1 cellular context compared by ENCODE assay signal in the genomic region with DNA sequence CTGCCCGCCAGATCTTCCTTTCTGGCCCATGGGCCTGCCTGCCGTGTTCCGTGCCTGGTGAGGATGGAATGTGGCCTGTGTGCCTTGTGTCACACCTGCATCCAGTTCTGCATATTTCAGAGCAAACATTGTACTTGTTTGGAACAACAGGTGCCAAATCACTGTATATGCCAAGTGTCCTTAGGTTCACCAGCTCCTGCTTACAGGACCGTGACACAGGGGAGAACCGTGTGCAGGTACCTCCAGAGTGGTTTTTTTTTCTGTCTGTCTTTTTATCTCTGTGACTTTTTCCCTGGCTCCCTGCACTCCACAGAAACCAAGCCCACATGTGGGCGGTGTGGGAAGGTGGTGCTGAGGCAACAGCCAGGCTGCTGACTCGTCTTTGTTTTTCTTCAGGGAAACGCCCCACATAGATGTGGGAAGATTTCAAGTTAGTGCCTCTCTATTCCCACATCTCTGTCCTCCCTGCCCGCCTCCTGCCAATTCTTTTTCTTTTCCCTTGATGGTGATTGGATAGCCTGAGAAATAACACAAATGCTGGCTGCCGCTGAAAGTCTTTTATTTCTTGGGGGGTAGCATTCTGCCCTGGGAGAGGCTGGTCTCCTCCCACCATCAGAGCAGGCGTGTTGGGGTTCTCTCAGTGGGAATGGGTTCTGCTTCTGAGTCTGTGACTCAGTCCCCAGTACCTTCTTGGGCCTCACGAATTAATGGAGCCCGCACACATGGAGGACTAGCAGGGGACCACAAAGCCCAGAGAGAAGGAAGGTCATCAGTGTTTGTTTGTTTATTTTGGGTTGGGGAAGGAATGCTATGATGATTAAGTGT.
TF ChIP-seq lines count a peak whose summit lies in the region.

No MANE protein-coding gene starts in this region.

TF ChIP-seq in H1, 55 proteins besides CTCF, POLR2A, EP300 and RAD21:
- TF ChIP-seq MAX (IDR thresholded peaks at IDR 0.05) (no peak), POU5F1 (IDR thresholded peaks at IDR 0.05; ENCODE audit: low read depth, low read length) (no peak), HDAC2 (IDR thresholded peaks at IDR 0.05; ENCODE audit: borderline replicate concordance in 1 of 2, low read depth in 2 of 2, low read length in 2 of 2) (no peak), HDAC6 (IDR thresholded peaks at IDR 0.05; ENCODE audit: low read depth, low read length) (no peak), GABPA (IDR thresholded peaks at IDR 0.05; ENCODE audit: borderline replicate concordance, insufficient read depth, low read length) (no peak), KDM5A (IDR thresholded peaks at IDR 0.05; ENCODE audit: low read length) (no peak), E2F6 (IDR thresholded peaks at IDR 0.05) (no peak), CHD1 (IDR thresholded peaks at IDR 0.05; ENCODE audit: low read depth, low read length) (no peak), BCL11A (IDR thresholded peaks at IDR 0.05; ENCODE audit: low read depth in 2 of 2, low read length in 2 of 2) (no peak), ATF2 (IDR thresholded peaks at IDR 0.05; ENCODE audit: low read length) (no peak), PHF8 (conservative IDR thresholded peaks at IDR 0.05; ENCODE audit: low read depth, low read length) (no peak), CBX8 (IDR thresholded peaks at IDR 0.05; ENCODE audit: borderline replicate concordance, low read depth, low read length) (no peak), KDM4A (IDR thresholded peaks at IDR 0.05; ENCODE audit: low read depth, low read length, severe bottlenecking) (no peak), SAP30 (IDR thresholded peaks at IDR 0.05; ENCODE audit: insufficient read depth, insufficient replicate concordance, low read length) (no peak), ZNF274 (IDR thresholded peaks at IDR 0.05; ENCODE audit: borderline replicate concordance, extremely low read depth, low read length) (no peak), BRCA1 (IDR thresholded peaks at IDR 0.05; ENCODE audit: low read depth, low read length) (no peak), TAF1 (IDR thresholded peaks at IDR 0.05; ENCODE audit: low read depth, low read length) (no peak), ASH2L (IDR thresholded peaks at IDR 0.05; ENCODE audit: low read length) (no peak), NANOG (IDR thresholded peaks at IDR 0.05; ENCODE audit: insufficient read depth, low read depth, low read length, poor library complexity, severe bottlenecking) (no peak)
- TF ChIP-seq, protein P1, sequence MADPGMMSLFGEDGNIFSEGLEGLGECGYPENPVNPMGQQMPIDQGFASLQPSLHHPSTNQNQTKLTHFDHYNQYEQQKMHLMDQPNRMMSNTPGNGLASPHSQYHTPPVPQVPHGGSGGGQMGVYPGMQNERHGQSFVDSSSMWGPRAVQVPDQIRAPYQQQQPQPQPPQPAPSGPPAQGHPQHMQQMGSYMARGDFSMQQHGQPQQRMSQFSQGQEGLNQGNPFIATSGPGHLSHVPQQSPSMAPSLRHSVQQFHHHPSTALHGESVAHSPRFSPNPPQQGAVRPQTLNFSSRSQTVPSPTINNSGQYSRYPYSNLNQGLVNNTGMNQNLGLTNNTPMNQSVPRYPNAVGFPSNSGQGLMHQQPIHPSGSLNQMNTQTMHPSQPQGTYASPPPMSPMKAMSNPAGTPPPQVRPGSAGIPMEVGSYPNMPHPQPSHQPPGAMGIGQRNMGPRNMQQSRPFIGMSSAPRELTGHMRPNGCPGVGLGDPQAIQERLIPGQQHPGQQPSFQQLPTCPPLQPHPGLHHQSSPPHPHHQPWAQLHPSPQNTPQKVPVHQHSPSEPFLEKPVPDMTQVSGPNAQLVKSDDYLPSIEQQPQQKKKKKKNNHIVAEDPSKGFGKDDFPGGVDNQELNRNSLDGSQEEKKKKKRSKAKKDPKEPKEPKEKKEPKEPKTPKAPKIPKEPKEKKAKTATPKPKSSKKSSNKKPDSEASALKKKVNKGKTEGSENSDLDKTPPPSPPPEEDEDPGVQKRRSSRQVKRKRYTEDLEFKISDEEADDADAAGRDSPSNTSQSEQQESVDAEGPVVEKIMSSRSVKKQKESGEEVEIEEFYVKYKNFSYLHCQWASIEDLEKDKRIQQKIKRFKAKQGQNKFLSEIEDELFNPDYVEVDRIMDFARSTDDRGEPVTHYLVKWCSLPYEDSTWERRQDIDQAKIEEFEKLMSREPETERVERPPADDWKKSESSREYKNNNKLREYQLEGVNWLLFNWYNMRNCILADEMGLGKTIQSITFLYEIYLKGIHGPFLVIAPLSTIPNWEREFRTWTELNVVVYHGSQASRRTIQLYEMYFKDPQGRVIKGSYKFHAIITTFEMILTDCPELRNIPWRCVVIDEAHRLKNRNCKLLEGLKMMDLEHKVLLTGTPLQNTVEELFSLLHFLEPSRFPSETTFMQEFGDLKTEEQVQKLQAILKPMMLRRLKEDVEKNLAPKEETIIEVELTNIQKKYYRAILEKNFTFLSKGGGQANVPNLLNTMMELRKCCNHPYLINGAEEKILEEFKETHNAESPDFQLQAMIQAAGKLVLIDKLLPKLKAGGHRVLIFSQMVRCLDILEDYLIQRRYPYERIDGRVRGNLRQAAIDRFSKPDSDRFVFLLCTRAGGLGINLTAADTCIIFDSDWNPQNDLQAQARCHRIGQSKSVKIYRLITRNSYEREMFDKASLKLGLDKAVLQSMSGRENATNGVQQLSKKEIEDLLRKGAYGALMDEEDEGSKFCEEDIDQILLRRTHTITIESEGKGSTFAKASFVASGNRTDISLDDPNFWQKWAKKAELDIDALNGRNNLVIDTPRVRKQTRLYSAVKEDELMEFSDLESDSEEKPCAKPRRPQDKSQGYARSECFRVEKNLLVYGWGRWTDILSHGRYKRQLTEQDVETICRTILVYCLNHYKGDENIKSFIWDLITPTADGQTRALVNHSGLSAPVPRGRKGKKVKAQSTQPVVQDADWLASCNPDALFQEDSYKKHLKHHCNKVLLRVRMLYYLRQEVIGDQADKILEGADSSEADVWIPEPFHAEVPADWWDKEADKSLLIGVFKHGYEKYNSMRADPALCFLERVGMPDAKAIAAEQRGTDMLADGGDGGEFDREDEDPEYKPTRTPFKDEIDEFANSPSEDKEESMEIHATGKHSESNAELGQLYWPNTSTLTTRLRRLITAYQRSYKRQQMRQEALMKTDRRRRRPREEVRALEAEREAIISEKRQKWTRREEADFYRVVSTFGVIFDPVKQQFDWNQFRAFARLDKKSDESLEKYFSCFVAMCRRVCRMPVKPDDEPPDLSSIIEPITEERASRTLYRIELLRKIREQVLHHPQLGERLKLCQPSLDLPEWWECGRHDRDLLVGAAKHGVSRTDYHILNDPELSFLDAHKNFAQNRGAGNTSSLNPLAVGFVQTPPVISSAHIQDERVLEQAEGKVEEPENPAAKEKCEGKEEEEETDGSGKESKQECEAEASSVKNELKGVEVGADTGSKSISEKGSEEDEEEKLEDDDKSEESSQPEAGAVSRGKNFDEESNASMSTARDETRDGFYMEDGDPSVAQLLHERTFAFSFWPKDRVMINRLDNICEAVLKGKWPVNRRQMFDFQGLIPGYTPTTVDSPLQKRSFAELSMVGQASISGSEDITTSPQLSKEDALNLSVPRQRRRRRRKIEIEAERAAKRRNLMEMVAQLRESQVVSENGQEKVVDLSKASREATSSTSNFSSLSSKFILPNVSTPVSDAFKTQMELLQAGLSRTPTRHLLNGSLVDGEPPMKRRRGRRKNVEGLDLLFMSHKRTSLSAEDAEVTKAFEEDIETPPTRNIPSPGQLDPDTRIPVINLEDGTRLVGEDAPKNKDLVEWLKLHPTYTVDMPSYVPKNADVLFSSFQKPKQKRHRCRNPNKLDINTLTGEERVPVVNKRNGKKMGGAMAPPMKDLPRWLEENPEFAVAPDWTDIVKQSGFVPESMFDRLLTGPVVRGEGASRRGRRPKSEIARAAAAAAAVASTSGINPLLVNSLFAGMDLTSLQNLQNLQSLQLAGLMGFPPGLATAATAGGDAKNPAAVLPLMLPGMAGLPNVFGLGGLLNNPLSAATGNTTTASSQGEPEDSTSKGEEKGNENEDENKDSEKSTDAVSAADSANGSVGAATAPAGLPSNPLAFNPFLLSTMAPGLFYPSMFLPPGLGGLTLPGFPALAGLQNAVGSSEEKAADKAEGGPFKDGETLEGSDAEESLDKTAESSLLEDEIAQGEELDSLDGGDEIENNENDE (IDR thresholded peaks at IDR 0.05; ENCODE audit: insufficient replicate concordance, low read length), result no peak
